In the genomic region with DNA sequence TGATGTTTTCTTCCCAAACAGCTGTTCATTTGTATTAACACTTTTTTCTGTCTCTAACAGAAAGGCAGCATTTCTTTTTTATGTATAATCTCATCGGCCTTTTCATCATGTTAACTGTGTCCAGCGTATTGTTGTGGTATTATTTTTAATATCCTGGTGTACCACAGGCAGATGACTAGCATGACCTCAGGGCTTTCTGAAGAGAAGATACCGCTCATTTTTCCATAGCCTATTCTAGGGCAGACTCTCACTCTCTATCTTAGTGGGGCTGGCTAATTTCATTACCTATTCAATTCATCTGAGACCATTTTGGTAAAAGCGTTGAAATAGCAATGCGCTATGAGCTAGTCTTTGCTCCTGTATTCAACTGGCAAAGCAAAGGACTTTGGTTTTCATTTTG, we compare ENCODE assay signal across 19 cellular contexts.
"Had no signal": no experiment of that assay in that cellular context is flagged by ENCODE, and none has a peak within 500 bp of the region (broad histone marks: within the 10 kb centered on the region; RNA-seq: fewer than 3 reads in every experiment).

No MANE protein-coding gene starts in this region.

- DNase-seq: activated CD4-positive, alpha-beta T cell treated with anti-CD3 and anti-CD28 coated beads for 36 hours; activated CD4-positive, alpha-beta T cell treated with anti-CD3 and anti-CD28 coated beads, Interleukin-2, amount 50 U/mL, for 48 hours; activated CD8-positive, alpha-beta memory T cell treated with anti-CD3 and anti-CD28 coated beads, Interleukin-2, amount 50 U/mL, for 48 hours; activated naive CD4-positive, alpha-beta T cell treated with anti-CD3 and anti-CD28 coated beads for 36 hours; activated naive CD8-positive, alpha-beta T cell treated with anti-CD3 and anti-CD28 coated beads, Interleukin-2, amount 10 ng/mL, durations not matched to agents 7 days and 5 days; activated T-cell treated with anti-CD3 and anti-CD28 coated beads, Interleukin-2, amount 50 U/mL, for 48 hours; amniotic stem cell; colonic mucosa; gastrocnemius medialis; left ventricle myocardium superior; ovary; spleen; stimulated activated CD4-positive, alpha-beta T cell treated with anti-CD3 and anti-CD28 coated beads, Interleukin-4, amount 100 ng/mL, for 1 hour; stimulated activated naive CD8-positive, alpha-beta T cell treated with anti-CD3 and anti-CD28 coated beads, Interleukin-15, Interleukin-2, amounts not matched to agents 100 U/mL and 50 U/mL, for 24 hours; T1000; upper lobe of right lung had no signal

- H3K4me3 ChIP-seq: colonic mucosa, esophagus muscularis mucosa, gastrocnemius medialis, ovary, prostate gland, spleen, upper lobe of right lung had no signal

- H3K36me3 ChIP-seq: colonic mucosa, gastrocnemius medialis, neutrophil, ovary, prostate gland had no signal

- H3K9me3 ChIP-seq: colonic mucosa, esophagus muscularis mucosa, gastrocnemius medialis, neutrophil, ovary, prostate gland, spleen, upper lobe of right lung had no signal

- H3K27ac ChIP-seq: colonic mucosa, esophagus muscularis mucosa, gastrocnemius medialis, neutrophil, ovary, prostate gland, spleen, upper lobe of right lung had no signal

- H3K4me1 ChIP-seq: colonic mucosa, gastrocnemius medialis, prostate gland had no signal

- ATAC-seq: activated CD4-positive, alpha-beta T cell treated with anti-CD3 and anti-CD28 coated beads for 36 hours; gastrocnemius medialis; left ventricle myocardium superior; stimulated activated naive CD8-positive, alpha-beta T cell treated with anti-CD3 and anti-CD28 coated beads, Interleukin-15, Interleukin-2, amounts not matched to agents 100 U/mL and 50 U/mL, for 24 hours; upper lobe of right lung had no signal

- H3K27me3 ChIP-seq: colonic mucosa, esophagus muscularis mucosa, gastrocnemius medialis, neutrophil, ovary, spleen, upper lobe of right lung had no signal
